Comparison of ENCODE assay signal across 19 cellular contexts in genomic region chr1:26145960-26146294, GRCh38. TPM values are rescaled to one million over a fixed set of nuclear protein-coding genes. Genes with fewer than 3 reads are reported as not detected.
DNase-seq lines count a peak whose midpoint lies in the region; ATAC-seq, FAIRE-seq and TF ChIP-seq lines count a peak whose summit lies in the region.
"Had no signal": no experiment of that assay in that cellular context is flagged by ENCODE, and none has a peak within 500 bp of the region (broad histone marks: within the 10 kb centered on the region; RNA-seq: fewer than 3 reads in every experiment).

No MANE protein-coding gene starts in this region.

- FAIRE-seq in K562 (lab: Jason Lieb, UNC): no peak
- FAIRE-seq: G401.6, HepG2 had no signal

- H3K36me3 ChIP-seq in K562 (ENCODE audit: control insufficient read depth, insufficient read depth, low read length) (no peaks in the 10 kb centered on the region), mesendoderm (ENCODE audit: control insufficient read depth, insufficient read depth, low read length) (no peaks in the 10 kb centered on the region)
- H3K36me3 ChIP-seq: BE2C had no signal

- no peaks in the 10 kb centered on the region for H3K9me3 ChIP-seq in K562 (replicated peaks; ENCODE audit: control insufficient read depth, insufficient read depth, low read depth, low read length)
- H3K9me3 ChIP-seq: BE2C had no signal

- no peak overlapping the region for H4K5ac ChIP-seq in mesendoderm (ENCODE audit: low read length)

- no peak for TF ChIP-seq POLR2A in K562 (conservative IDR thresholded peaks at IDR 0.05)

- H2BK5ac ChIP-seq in mesendoderm (ENCODE audit: low read length): no peak overlapping the region

- intact Hi-C loops in K562 (cut with micrococcal nuclease): loop anchor here (1.0 to 5.0 kb wide), 3 partner anchors 41 to 249 kb away; no protein-coding TSS in a partner anchor

- no peak overlapping the region for H2BK120ac ChIP-seq in mesendoderm (ENCODE audit: low read depth, low read length)

- H3K56ac ChIP-seq in mesendoderm (ENCODE audit: low read length): peak overlapping the region; percentile 10

- ATAC-seq in K562 (no peak), esophagus mucosa (peak; percentile 12), SK-N-SH treated with all-trans-retinoic acid at 6 μM for 48 hours (no peak)

- CTCF ChIA-PET in K562 (lab: Yijun Ruan, JAX; ENCODE audit: low intra/inter-chr PET ratio): interaction anchor here (1.0 to 5.1 kb wide), 3 partner anchors 33 to 109 kb away, joined by 3 to 114 read pairs (median 65); no protein-coding TSS in a partner anchor

- no peak for TF ChIP-seq EP300 in K562 (IDR thresholded peaks at IDR 0.05; ENCODE audit: low read length)

- H3K4ac ChIP-seq in mesendoderm (ENCODE audit: low read depth, low read length): no peak overlapping the region

- H3K79me2 ChIP-seq in K562 (ENCODE audit: control insufficient read depth, insufficient read depth, low read length): no peaks in the 10 kb centered on the region
- no peaks in the 10 kb centered on the region for H3K79me2 ChIP-seq in mesendoderm (ENCODE audit: control insufficient read depth, insufficient read depth, low read length)

- H3K23ac ChIP-seq in mesendoderm (ENCODE audit: low read length): no peak overlapping the region

- DNase-seq in K562 (ENCODE audit: extremely low read depth in 1 of 4, low spot score in 3 of 4) (no peak), mesendoderm (no peak), NOMO-1 treated with DMSO at 0.1 percent for 48 hours (lab: John Stamatoyannopoulos, UW; ENCODE audit: unreplicated experiment) (no peak), NCI-H187 (lab: John Stamatoyannopoulos, UW) (no peak)
- DNase-seq: BE2C; C1 segment of cervical spinal cord; CD4-positive, CD25-positive, alpha-beta regulatory T cell; CD8-positive, alpha-beta memory T cell; COR-L47; DMS 273 treated with DMSO at 0.1 percent for 48 hours; H9; KG1 had no signal

- no peaks in the 10 kb centered on the region for H3K27me3 ChIP-seq in K562 (ENCODE audit: control insufficient read depth in 2 of 2, insufficient read depth in 2 of 2, low read length in 2 of 2)
- H3K27me3 ChIP-seq in mesendoderm (ENCODE audit: insufficient read depth, low read length, poor library complexity): no peaks in the 10 kb centered on the region
- H3K27me3 ChIP-seq: BE2C had no signal

- H3K4me1 ChIP-seq in K562 (replicated peaks in 1 of 2; ENCODE audit: control insufficient read depth in 2 of 2, insufficient read depth in 2 of 2, low read length in 2 of 2) (peaks cover 12 to 17% of the 10 kb centered on the region in 2 experiments; a peak in 4 of 5 replicates), mesendoderm (ENCODE audit: control insufficient read depth, low read depth, low read length) (no peaks in the 10 kb centered on the region)
- H3K4me1 ChIP-seq: BE2C had no signal

- H3K18ac ChIP-seq in mesendoderm (ENCODE audit: low read length): no peak overlapping the region

- TF ChIP-seq CTCF in K562 (IDR thresholded peaks at IDR 0.05 in 2 of 3, conservative IDR thresholded peaks at IDR 0.05 in 1 of 3; ENCODE audit: insufficient read depth in 2 of 3, low read depth in 1 of 3, low read length in 3 of 3): no peak

- no peak overlapping the region for H3K4me2 ChIP-seq in K562 (ENCODE audit: insufficient read depth, low read length)
- H3K4me2 ChIP-seq in mesendoderm (ENCODE audit: low read length): no peak overlapping the region
- H3K4me2 ChIP-seq: GM23338 had no signal

- H4K20me1 ChIP-seq in K562 (replicated peaks; ENCODE audit: control insufficient read depth, insufficient read depth, low read length): no peaks in the 10 kb centered on the region

- H2AFZ ChIP-seq in K562 (ENCODE audit: low read depth, low read length): no peak overlapping the region; the same call in 1 of the 2 replicates
- H2AFZ ChIP-seq: GM23338 had no signal

- in situ Hi-C loops in K562 (cut with MboI): loop anchor here (5.0 kb wide), 3 partner anchors 39 to 249 kb away; no protein-coding TSS in a partner anchor

- no peak overlapping the region for H2BK15ac ChIP-seq in mesendoderm (replicated peaks; ENCODE audit: low read depth)

- WGBS in K562 (ENCODE audit: insufficient coverage, low coverage, missing lambda C conversion rate): 18% methylated on average over 2 of the region's 6 CpGs
- no CpG with 5 or more reads among the region's 6 CpGs for WGBS in mesendoderm (ENCODE audit: extremely low coverage, insufficient coverage, low lambda C conversion rate)

- POLR2A ChIA-PET in K562 (lab: Yijun Ruan, JAX): interaction anchor here (1.4 to 9.1 kb wide), 5 partner anchors 10 to 111 kb away, joined by 3 to 237 read pairs (median 11); no protein-coding TSS in a partner anchor

- BruUV-seq in K562 (replicated peaks; lab: Mats Ljungman, UMichigan): no TSS peak

- H3K9me1 ChIP-seq in K562 (ENCODE audit: control insufficient read depth, insufficient read depth, low read length): no peaks in the 10 kb centered on the region

- no peak overlapping the region for H3K27ac ChIP-seq in K562 (ENCODE audit: extremely low read depth, low read depth, low read length)
- H3K27ac ChIP-seq in mesendoderm (ENCODE audit: low read depth, low read length): no peak overlapping the region

- no peak overlapping the region for H2AK5ac ChIP-seq in mesendoderm (ENCODE audit: low read length)

- peak overlapping the region in 1 of 2 experiments; percentile 46; a peak in 1 of 4 replicates for H3K9ac ChIP-seq in K562 (ENCODE audit: insufficient read depth in 1 of 2, low read depth in 2 of 2, low read length in 2 of 2)
- H3K9ac ChIP-seq in mesendoderm (ENCODE audit: low read length): no peak overlapping the region

- TF ChIP-seq RAD21 in K562 (CRISPR knock-in tag; conservative IDR thresholded peaks at IDR 0.05 in 1 of 2, IDR thresholded peaks at IDR 0.05 in 1 of 2): no peak

- no peak overlapping the region for H4K8ac ChIP-seq in mesendoderm (ENCODE audit: low read depth, low read length)

- H3K79me1 ChIP-seq in mesendoderm (ENCODE audit: low read length): no peaks in the 10 kb centered on the region

- H3K4me3 ChIP-seq in K562 (no peak overlapping the region), mesendoderm (ENCODE audit: low read length) (no peak overlapping the region)
- H3K4me3 ChIP-seq: GM23338 had no signal

RNA-seq across cellular contexts. Expression of gene FAM110D, which starts 13.0 kb away (rescaled TPM):
- total RNA-seq in K562 (2011; cell fraction: chromatin; rRNA removed; ENCODE audit: low replicate concordance): 0.92 and 1.5 TPM in 2 replicates
- 0.79 and 1.3 TPM in 2 replicates for total RNA-seq in K562 (2011; cell fraction: nucleolus; rRNA removed)
- 1.5 and 2.1 TPM in 2 replicates for total RNA-seq in K562 (2011; cell fraction: nucleoplasm; rRNA removed)
- 0.64 and 0.69 TPM in 2 replicates for total RNA-seq in K562 (2014; rRNA removed)
- 0.26 and 0.33 TPM in 2 replicates for total RNA-seq in K562 (2014; rRNA removed; fragmentation: Illumina TruSeq; extraction: Trizol)
- 0.29 and 0.34 TPM in 2 replicates for total RNA-seq in K562 (2015; rRNA removed; fragmentation: Illumina TruSeq; extraction: Trizol)
- 0.58 and 0.62 TPM in 2 replicates for total RNA-seq in K562 (2021)
- 0.60 and 0.67 TPM in 2 replicates for polyA plus RNA-seq in K562 (2011; rRNA removed)
- polyA plus RNA-seq in K562 (2011; cell fraction: cytosol; rRNA removed): 0.54 and 0.63 TPM in 2 replicates
- polyA plus RNA-seq in K562 (2011; cell fraction: nucleus; rRNA removed): 0.76 and 1.1 TPM in 2 replicates
- 0.53 and 0.86 TPM in 2 replicates for polyA plus RNA-seq in K562 (2012)
- 0.18 and 0.33 TPM in 2 replicates for polyA plus RNA-seq in K562 (2014; fragmentation: Illumina TruSeq; extraction: Trizol)
- under 1 TPM; 0.04 to 0.11 TPM for polyA plus RNA-seq in K562 (2014; fragmentation: Nextera tagmentation; extraction: Ambion mirVana)
- 0.80 and 1.1 TPM in 2 replicates for polyA plus RNA-seq in K562 (2014; rRNA removed)
- polyA minus RNA-seq in K562 (2011; rRNA and poly(A)+ RNA removed): 0.14 and 0.27 TPM in 2 replicates
- polyA minus RNA-seq in K562 (2011; cell fraction: cytosol; rRNA and poly(A)+ RNA removed): 0.55 TPM in 1 of 2 replicates, not detected in the other
- 0.54 and 0.67 TPM in 2 replicates for polyA minus RNA-seq in K562 (2011; cell fraction: nucleus; rRNA and poly(A)+ RNA removed)
- 0.68 TPM for total RNA-seq in esophagus mucosa
- 0.59 TPM for polyA plus RNA-seq in mesendoderm (2013, experiment 1 of 2)
- 0.53 TPM for polyA plus RNA-seq in mesendoderm (2013, experiment 2 of 2)
- total RNA-seq: CD4-positive, CD25-positive, alpha-beta regulatory T cell; CD8-positive, alpha-beta memory T cell; HepG2 had no signal
- polyA plus RNA-seq: CD4-positive, CD25-positive, alpha-beta regulatory T cell; CD8-positive, alpha-beta memory T cell; HepG2; IgD-negative memory B cell had no signal

RNA-seq across cellular contexts. Expression of gene C1orf232, which starts 22.8 kb away (rescaled TPM):
- total RNA-seq in K562 (2011; cell fraction: chromatin; rRNA removed; ENCODE audit: low replicate concordance): not detected in 2 replicates
- not detected in 2 replicates for total RNA-seq in K562 (2011; cell fraction: nucleolus; rRNA removed)
- not detected in 2 replicates for total RNA-seq in K562 (2011; cell fraction: nucleoplasm; rRNA removed)
- total RNA-seq in K562 (2014; rRNA removed) (not detected in 2 replicates), K562 (2014; rRNA removed; fragmentation: Illumina TruSeq; extraction: Trizol) (not detected in 2 replicates), K562 (2015; rRNA removed; fragmentation: Illumina TruSeq; extraction: Trizol) (not detected in 2 replicates), K562 (2021) (not detected in 2 replicates), esophagus mucosa (not detected)
- polyA plus RNA-seq in K562 (2011; rRNA removed) (not detected in 2 replicates), K562 (2014; fragmentation: Illumina TruSeq; extraction: Trizol) (not detected in 2 replicates), K562 (2014; fragmentation: Nextera tagmentation; extraction: Ambion mirVana) (not detected), K562 (2014; rRNA removed) (not detected in 2 replicates)
- polyA plus RNA-seq in K562 (2011; cell fraction: cytosol; rRNA removed): not detected in 2 replicates
- polyA plus RNA-seq in K562 (2011; cell fraction: nucleus; rRNA removed): not detected in 2 replicates
- not detected in 2 replicates for polyA plus RNA-seq in K562 (2012)
- polyA minus RNA-seq in K562 (2011; rRNA and poly(A)+ RNA removed): not detected in 2 replicates
- polyA minus RNA-seq in K562 (2011; cell fraction: cytosol; rRNA and poly(A)+ RNA removed): not detected in 2 replicates
- polyA minus RNA-seq in K562 (2011; cell fraction: nucleus; rRNA and poly(A)+ RNA removed): not detected in 2 replicates
- polyA plus RNA-seq in mesendoderm (2013, experiment 1 of 2): not detected
- polyA plus RNA-seq in mesendoderm (2013, experiment 2 of 2): not detected
- total RNA-seq: A172; CD4-positive, CD25-positive, alpha-beta regulatory T cell; CD8-positive, alpha-beta memory T cell; GM23338; H9; HepG2 had no signal
- polyA plus RNA-seq: CD4-positive, CD25-positive, alpha-beta regulatory T cell; CD8-positive, alpha-beta memory T cell; GM23338; HepG2; IgD-negative memory B cell had no signal

RNA-seq across cellular contexts. Expression of gene ZNF593, which starts 23.8 kb away (rescaled TPM):
- 12.7 and 40.0 TPM in 2 replicates for total RNA-seq in K562 (2011; cell fraction: chromatin; rRNA removed; ENCODE audit: low replicate concordance)
- 55.5 and 60.9 TPM in 2 replicates for total RNA-seq in K562 (2011; cell fraction: nucleolus; rRNA removed)
- total RNA-seq in K562 (2011; cell fraction: nucleoplasm; rRNA removed): 22.8 and 27.3 TPM in 2 replicates
- total RNA-seq in K562 (2014; rRNA removed) (233 and 259 TPM in 2 replicates), K562 (2014; rRNA removed; fragmentation: Illumina TruSeq; extraction: Trizol) (16.2 and 32.2 TPM in 2 replicates), K562 (2015; rRNA removed; fragmentation: Illumina TruSeq; extraction: Trizol) (66.3 and 76.7 TPM in 2 replicates), K562 (2021) (125 and 144 TPM in 2 replicates), esophagus mucosa (37.9 TPM)
- polyA plus RNA-seq in K562 (2011; rRNA removed) (48.2 and 51.6 TPM in 2 replicates), K562 (2014; fragmentation: Illumina TruSeq; extraction: Trizol) (37.2 and 58.8 TPM in 2 replicates), K562 (2014; fragmentation: Nextera tagmentation; extraction: Ambion mirVana) (10 to 100 TPM in 1 of 2 experiments, 1 to 10 TPM in 1; 9.8 to 27.1 TPM), K562 (2014; rRNA removed) (313 and 334 TPM in 2 replicates)
- polyA plus RNA-seq in K562 (2011; cell fraction: cytosol; rRNA removed): 107 and 284 TPM in 2 replicates
- 48.1 and 66.6 TPM in 2 replicates for polyA plus RNA-seq in K562 (2011; cell fraction: nucleus; rRNA removed)
- 81.5 and 109 TPM in 2 replicates for polyA plus RNA-seq in K562 (2012)
- 6.5 and 11.3 TPM in 2 replicates for polyA minus RNA-seq in K562 (2011; rRNA and poly(A)+ RNA removed)
- 20.5 and 28.1 TPM in 2 replicates for polyA minus RNA-seq in K562 (2011; cell fraction: cytosol; rRNA and poly(A)+ RNA removed)
- polyA minus RNA-seq in K562 (2011; cell fraction: nucleus; rRNA and poly(A)+ RNA removed): 27.1 and 36.7 TPM in 2 replicates
- polyA plus RNA-seq in mesendoderm (2013, experiment 1 of 2): 64.2 TPM
- polyA plus RNA-seq in mesendoderm (2013, experiment 2 of 2): 64.2 TPM

RNA-seq across cellular contexts. Expression of gene ZNF593OS, which starts 25.7 kb away (rescaled TPM):
- not detected in 2 replicates for total RNA-seq in K562 (2011; cell fraction: chromatin; rRNA removed; ENCODE audit: low replicate concordance)
- total RNA-seq in K562 (2011; cell fraction: nucleolus; rRNA removed): 0.33 TPM in 1 of 2 replicates, not detected in the other
- total RNA-seq in K562 (2011; cell fraction: nucleoplasm; rRNA removed): not detected in 2 replicates
- total RNA-seq in K562 (2014; rRNA removed) (not detected in 2 replicates), K562 (2014; rRNA removed; fragmentation: Illumina TruSeq; extraction: Trizol) (not detected in 2 replicates), K562 (2015; rRNA removed; fragmentation: Illumina TruSeq; extraction: Trizol) (not detected in 2 replicates), K562 (2021) (not detected in 2 replicates), esophagus mucosa (0.16 TPM)
- polyA plus RNA-seq in K562 (2011; rRNA removed) (not detected in 2 replicates), K562 (2014; fragmentation: Illumina TruSeq; extraction: Trizol) (not detected in 2 replicates), K562 (2014; fragmentation: Nextera tagmentation; extraction: Ambion mirVana) (under 1 TPM; 0.24 to 0.27 TPM), K562 (2014; rRNA removed) (not detected in 2 replicates)
- polyA plus RNA-seq in K562 (2011; cell fraction: cytosol; rRNA removed): 0.04 TPM in 1 of 2 replicates, not detected in the other
- polyA plus RNA-seq in K562 (2011; cell fraction: nucleus; rRNA removed): not detected in 2 replicates
- 1.5 and 1.6 TPM in 2 replicates for polyA plus RNA-seq in K562 (2012)
- polyA minus RNA-seq in K562 (2011; rRNA and poly(A)+ RNA removed): not detected in 2 replicates
- polyA minus RNA-seq in K562 (2011; cell fraction: cytosol; rRNA and poly(A)+ RNA removed): not detected in 2 replicates
- 0.67 TPM in 1 of 2 replicates, not detected in the other for polyA minus RNA-seq in K562 (2011; cell fraction: nucleus; rRNA and poly(A)+ RNA removed)
- not detected for polyA plus RNA-seq in mesendoderm (2013, experiment 1 of 2)
- polyA plus RNA-seq in mesendoderm (2013, experiment 2 of 2): not detected
- total RNA-seq: A172; CD4-positive, CD25-positive, alpha-beta regulatory T cell; CD8-positive, alpha-beta memory T cell; GM23338; H9; HepG2 had no signal
- polyA plus RNA-seq: HepG2 had no signal

RNA-seq across cellular contexts. Expression of gene CNKSR1, which starts 31.4 kb away (rescaled TPM):
- 12.4 and 22.9 TPM in 2 replicates for total RNA-seq in K562 (2011; cell fraction: chromatin; rRNA removed; ENCODE audit: low replicate concordance)
- 7.5 and 12.7 TPM in 2 replicates for total RNA-seq in K562 (2011; cell fraction: nucleolus; rRNA removed)
- 6.0 and 9.3 TPM in 2 replicates for total RNA-seq in K562 (2011; cell fraction: nucleoplasm; rRNA removed)
- total RNA-seq in K562 (2014; rRNA removed) (1.1 and 2.4 TPM in 2 replicates), K562 (2014; rRNA removed; fragmentation: Illumina TruSeq; extraction: Trizol) (0.73 and 0.80 TPM in 2 replicates), K562 (2015; rRNA removed; fragmentation: Illumina TruSeq; extraction: Trizol) (1.8 and 2.4 TPM in 2 replicates), K562 (2021) (1.6 and 2.0 TPM in 2 replicates), esophagus mucosa (19.7 TPM)
- polyA plus RNA-seq in K562 (2011; rRNA removed) (0.91 and 0.93 TPM in 2 replicates), K562 (2014; fragmentation: Illumina TruSeq; extraction: Trizol) (2.0 and 2.2 TPM in 2 replicates), K562 (2014; fragmentation: Nextera tagmentation; extraction: Ambion mirVana) (under 1 TPM; 0.03 to 0.10 TPM), K562 (2014; rRNA removed) (2.0 and 2.8 TPM in 2 replicates)
- 1.3 and 2.6 TPM in 2 replicates for polyA plus RNA-seq in K562 (2011; cell fraction: cytosol; rRNA removed)
- 4.0 and 6.5 TPM in 2 replicates for polyA plus RNA-seq in K562 (2011; cell fraction: nucleus; rRNA removed)
- polyA plus RNA-seq in K562 (2012): 2.1 and 3.1 TPM in 2 replicates
- 0.45 and 0.56 TPM in 2 replicates for polyA minus RNA-seq in K562 (2011; rRNA and poly(A)+ RNA removed)
- 1.2 and 2.7 TPM in 2 replicates for polyA minus RNA-seq in K562 (2011; cell fraction: cytosol; rRNA and poly(A)+ RNA removed)
- 0.94 and 1.8 TPM in 2 replicates for polyA minus RNA-seq in K562 (2011; cell fraction: nucleus; rRNA and poly(A)+ RNA removed)
- 8.5 TPM for polyA plus RNA-seq in mesendoderm (2013, experiment 1 of 2)
- 8.5 TPM for polyA plus RNA-seq in mesendoderm (2013, experiment 2 of 2)
- total RNA-seq: A172 had no signal
- polyA plus RNA-seq: CD8-positive, alpha-beta memory T cell had no signal
